8 cellular contexts compared by ENCODE assay signal in genomic region chr20:46683939-46684750, GRCh38. TPM values are rescaled to one million over a fixed set of nuclear protein-coding genes. Genes with fewer than 3 reads are reported as not detected.
A peak's percentile ranks its signal among the peaks of the same experiment; 100 is the strongest.
DNase-seq lines count a peak whose midpoint lies in the region; ATAC-seq, FAIRE-seq and TF ChIP-seq lines count a peak whose summit lies in the region.

No MANE protein-coding gene starts in this region.

- H3K9me1 ChIP-seq in K562 (ENCODE audit: control insufficient read depth, insufficient read depth, low read length) = peaks cover 4% of the 10 kb centered on the region

- in situ Hi-C loops in K562 (cut with MboI) (no loop called here), KBM-7 (cut with MboI; ENCODE audit: low pct_unique_long_range_greater_than_20kb, low sequenced_read_pairs) (loop anchor here (10.0 kb wide), 1 partner anchor 159 kb away; no protein-coding TSS in a partner anchor)

- peaks cover 44% of the 10 kb centered on the region for H3K36me3 ChIP-seq in K562 (ENCODE audit: control insufficient read depth, insufficient read depth, low read length)
- H3K36me3 ChIP-seq in testis (ENCODE audit: low read depth, missing control alignments) = no peaks in the 10 kb centered on the region

- peaks cover 89% of the 10 kb centered on the region for H3K79me2 ChIP-seq in K562 (ENCODE audit: control insufficient read depth, insufficient read depth, low read length)

- ATAC-seq in K562 (peak; percentile 92), GM18519 (IDR thresholded peaks at IDR 0.05; ENCODE audit: low FRiP score, unreplicated experiment) (no peak), GM21786 (IDR thresholded peaks at IDR 0.05; ENCODE audit: unreplicated experiment) (no peak)

- H3K4me1 ChIP-seq in K562 (replicated peaks in 1 of 2; ENCODE audit: control insufficient read depth in 2 of 2, insufficient read depth in 2 of 2, low read length in 2 of 2) (peaks cover 8 to 34% of the 10 kb centered on the region in 2 experiments), testis (peaks cover 27% of the 10 kb centered on the region)

- H4K20me1 ChIP-seq in K562 (replicated peaks; ENCODE audit: control insufficient read depth, insufficient read depth, low read length) = peaks cover 3% of the 10 kb centered on the region; the same call in 1 of the 2 replicates

- peak; percentile 73 to 92 (median 80) for DNase-seq in K562 (ENCODE audit: extremely low read depth in 1 of 4, low spot score in 3 of 4)
- DNase-seq in inferior parietal cortex (ENCODE audit: extremely low spot score) = peak; percentile 18
- DNase-seq in testis = peak; percentile 78
- no peak for DNase-seq in GM12892 (ENCODE audit: insufficient read length)
- DNase-seq in KBM-7 = no peak

- TF ChIP-seq RAD21 in Ishikawa (IDR thresholded peaks at IDR 0.05; ENCODE audit: low read depth) = no peak
- TF ChIP-seq RAD21 in K562 (CRISPR knock-in tag; conservative IDR thresholded peaks at IDR 0.05 in 1 of 2, IDR thresholded peaks at IDR 0.05 in 1 of 2) = no peak

- peak; percentile 90 for FAIRE-seq in K562 (lab: Jason Lieb, UNC)
- FAIRE-seq in GM12892 (lab: Jason Lieb, UNC) = no peak

- no peaks in the 10 kb centered on the region for H3K9me3 ChIP-seq in K562 (replicated peaks; ENCODE audit: control insufficient read depth, insufficient read depth, low read depth, low read length)
- no peaks in the 10 kb centered on the region for H3K9me3 ChIP-seq in testis

- H3K9ac ChIP-seq in K562 (ENCODE audit: insufficient read depth in 1 of 2, low read depth in 2 of 2, low read length in 2 of 2) = peak overlapping the region; percentile 74 to 92

- TF ChIP-seq CTCF in K562 (IDR thresholded peaks at IDR 0.05 in 2 of 3, conservative IDR thresholded peaks at IDR 0.05 in 1 of 3; ENCODE audit: insufficient read depth in 2 of 3, low read depth in 1 of 3, low read length in 3 of 3) = peak in 1 of 3 experiments; percentile 25; a peak in 2 of 6 replicates
- no peak for TF ChIP-seq CTCF in testis (IDR thresholded peaks at IDR 0.05)

- 0% methylated on average over 23 of the region's 23 CpGs for WGBS in K562 (ENCODE audit: insufficient coverage, low coverage, missing lambda C conversion rate)
- 14 to 23% methylated on average over 23 of the region's 23 CpGs for WGBS in testis, 2 donors

- H3K27me3 ChIP-seq in K562 (ENCODE audit: control insufficient read depth in 2 of 2, insufficient read depth in 2 of 2, low read length in 2 of 2) (no peaks in the 10 kb centered on the region), testis (no peaks in the 10 kb centered on the region)

- CTCF ChIA-PET in K562 (lab: Yijun Ruan, JAX; ENCODE audit: low intra/inter-chr PET ratio) = no interaction called here

- H3K27ac ChIP-seq in K562 (ENCODE audit: extremely low read depth, low read depth, low read length) = peak overlapping the region; percentile 80
- peak overlapping the region in 1 of 2 donors; percentile 31 for H3K27ac ChIP-seq in testis

- TF ChIP-seq EP300 in Ishikawa (IDR thresholded peaks at IDR 0.05; ENCODE audit: borderline replicate concordance) (no peak), K562 (IDR thresholded peaks at IDR 0.05; ENCODE audit: low read length) (0 out of 2 replicates have a peak, but pooled peaks have one; percentile 11)

- TF ChIP-seq POLR2A in K562 (conservative IDR thresholded peaks at IDR 0.05) (peak; percentile 89), testis (IDR thresholded peaks at IDR 0.05) (no peak), GM12892 (IDR thresholded peaks at IDR 0.05; ENCODE audit: low read depth, low read length) (no peak)

- H3K4me3 ChIP-seq in K562 (peak overlapping the region; percentile 44), testis (peak overlapping the region in 1 of 2 donors; percentile 5)

- POLR2A ChIA-PET in K562 (lab: Yijun Ruan, JAX) = interaction anchor here (0.7 to 1.7 kb wide), 6 partner anchors 9 to 110 kb away, joined by 3 to 9 read pairs (median 4); no protein-coding TSS in a partner anchor

- BruUV-seq in K562 (replicated peaks; lab: Mats Ljungman, UMichigan) = TSS peak; percentile 32

- intact Hi-C loops in K562 (cut with micrococcal nuclease) (loop anchor here (2.0 to 5.0 kb wide), 2 partner anchors 37 to 125 kb away; no protein-coding TSS in a partner anchor), testis (cut with DNase I; ENCODE audit: low total_unique reads) (no loop called here)

- peak overlapping the region; percentile 91 for H3K4me2 ChIP-seq in K562 (ENCODE audit: insufficient read depth, low read length)

- H2AFZ ChIP-seq in K562 (ENCODE audit: low read depth, low read length) = peak overlapping the region; percentile 74

TF ChIP-seq in Ishikawa, 13 proteins besides CTCF, POLR2A, EP300 and RAD21 (continues in another document):
- no peak for TF ChIP-seq TAF1 (IDR thresholded peaks at IDR 0.05; ENCODE audit: low read depth)

TF ChIP-seq in K562, 482 proteins besides CTCF, POLR2A, EP300 and RAD21 (continues in another document):
- TF ChIP-seq FOXA3 (CRISPR knock-in tag; conservative IDR thresholded peaks at IDR 0.05 in 1 of 2, IDR thresholded peaks at IDR 0.05 in 1 of 2) (0 out of 4 replicates have a peak, but pooled peaks of 1 of the 2 experiments have one; percentile 31), ZNF143 (CRISPR knock-in tag; IDR thresholded peaks at IDR 0.05) (peak; percentile 42; the same call in 1 of the 2 replicates), POLR2H (tag; IDR thresholded peaks at IDR 0.05; ENCODE audit: low read depth) (peak; percentile 96)

RNA-seq across cellular contexts. Expression of gene TP53RK, which starts 5.1 kb away (rescaled TPM):
- 8.1 and 13.3 TPM in 2 replicates for total RNA-seq in K562 (2011; cell fraction: chromatin; rRNA removed; ENCODE audit: low replicate concordance)
- 8.9 and 10.0 TPM in 2 replicates for total RNA-seq in K562 (2011; cell fraction: nucleolus; rRNA removed)
- 12.8 and 19.0 TPM in 2 replicates for total RNA-seq in K562 (2011; cell fraction: nucleoplasm; rRNA removed)
- total RNA-seq in K562 (2014; rRNA removed) (35.1 and 43.5 TPM in 2 replicates), K562 (2014; rRNA removed; fragmentation: Illumina TruSeq; extraction: Trizol) (17.2 and 18.4 TPM in 2 replicates), K562 (2015; rRNA removed; fragmentation: Illumina TruSeq; extraction: Trizol) (16.7 and 18.0 TPM in 2 replicates), K562 (2021) (12.9 and 16.4 TPM in 2 replicates), testis (10 to 100 TPM; 23.4 to 25.8 TPM)
- polyA plus RNA-seq in K562 (2011; rRNA removed) (14.4 and 18.3 TPM in 2 replicates), K562 (2014; fragmentation: Illumina TruSeq; extraction: Trizol) (10.7 and 13.2 TPM in 2 replicates), K562 (2014; fragmentation: Nextera tagmentation; extraction: Ambion mirVana) (1 to 10 TPM; 2.9 to 4.2 TPM), K562 (2014; rRNA removed) (18.5 and 24.8 TPM in 2 replicates), testis (ENCODE audit: insufficient read depth, low read depth, low replicate concordance) (20.9 TPM)
- 9.9 and 11.6 TPM in 2 replicates for polyA plus RNA-seq in K562 (2011; cell fraction: cytosol; rRNA removed)
- polyA plus RNA-seq in K562 (2011; cell fraction: nucleus; rRNA removed) = 5.7 and 7.0 TPM in 2 replicates
- 9.6 and 12.2 TPM in 2 replicates for polyA plus RNA-seq in K562 (2012)
- polyA minus RNA-seq in K562 (2011; rRNA and poly(A)+ RNA removed) = 9.8 and 12.9 TPM in 2 replicates
- 6.1 and 6.4 TPM in 2 replicates for polyA minus RNA-seq in K562 (2011; cell fraction: cytosol; rRNA and poly(A)+ RNA removed)
- 6.5 and 10.7 TPM in 2 replicates for polyA minus RNA-seq in K562 (2011; cell fraction: nucleus; rRNA and poly(A)+ RNA removed)
- polyA plus RNA-seq in GM12892 (2012; ENCODE audit: missing spikeins) = 13.5 TPM

RNA-seq across cellular contexts. Expression of gene SLC2A10, which starts 25.3 kb away (rescaled TPM):
- 0.21 TPM in 1 of 2 replicates, not detected in the other for total RNA-seq in K562 (2011; cell fraction: chromatin; rRNA removed; ENCODE audit: low replicate concordance)
- total RNA-seq in K562 (2011; cell fraction: nucleolus; rRNA removed) = 1.0 and 1.8 TPM in 2 replicates
- 1.7 and 1.9 TPM in 2 replicates for total RNA-seq in K562 (2011; cell fraction: nucleoplasm; rRNA removed)
- total RNA-seq in K562 (2014; rRNA removed) (0.86 and 1.8 TPM in 2 replicates), K562 (2014; rRNA removed; fragmentation: Illumina TruSeq; extraction: Trizol) (0.06 and 0.07 TPM in 2 replicates), K562 (2015; rRNA removed; fragmentation: Illumina TruSeq; extraction: Trizol) (0.22 and 0.57 TPM in 2 replicates), K562 (2021) (0.16 and 0.58 TPM in 2 replicates), testis (10 to 100 TPM; 12.0 to 12.2 TPM)
- polyA plus RNA-seq in K562 (2011; rRNA removed) (0.10 and 0.38 TPM in 2 replicates), K562 (2014; fragmentation: Illumina TruSeq; extraction: Trizol) (0.12 and 0.14 TPM in 2 replicates), K562 (2014; fragmentation: Nextera tagmentation; extraction: Ambion mirVana) (under 1 TPM; 0.01 to 0.08 TPM), K562 (2014; rRNA removed) (0.04 and 0.11 TPM in 2 replicates), testis (ENCODE audit: insufficient read depth, low read depth, low replicate concordance) (4.8 TPM)
- polyA plus RNA-seq in K562 (2011; cell fraction: cytosol; rRNA removed) = 0.22 and 0.33 TPM in 2 replicates
- 1.1 and 1.7 TPM in 2 replicates for polyA plus RNA-seq in K562 (2011; cell fraction: nucleus; rRNA removed)
- 0.64 and 2.1 TPM in 2 replicates for polyA plus RNA-seq in K562 (2012)
- polyA minus RNA-seq in K562 (2011; rRNA and poly(A)+ RNA removed) = 0.07 and 0.84 TPM in 2 replicates
- 0.82 TPM in 1 of 2 replicates, not detected in the other for polyA minus RNA-seq in K562 (2011; cell fraction: cytosol; rRNA and poly(A)+ RNA removed)
- polyA minus RNA-seq in K562 (2011; cell fraction: nucleus; rRNA and poly(A)+ RNA removed) = 1.4 TPM in 1 of 2 replicates, not detected in the other
- not detected for polyA plus RNA-seq in GM12892 (2012; ENCODE audit: missing spikeins)

RNA-seq across cellular contexts. Expression of gene SLC13A3, which starts 32.9 kb away (rescaled TPM):
- 16.8 and 17.8 TPM in 2 replicates for total RNA-seq in K562 (2011; cell fraction: chromatin; rRNA removed; ENCODE audit: low replicate concordance)
- 12.0 and 14.7 TPM in 2 replicates for total RNA-seq in K562 (2011; cell fraction: nucleolus; rRNA removed)
- total RNA-seq in K562 (2011; cell fraction: nucleoplasm; rRNA removed) = 20.2 and 32.4 TPM in 2 replicates
- total RNA-seq in K562 (2014; rRNA removed) (9.9 and 10.0 TPM in 2 replicates), K562 (2014; rRNA removed; fragmentation: Illumina TruSeq; extraction: Trizol) (8.5 and 8.8 TPM in 2 replicates), K562 (2015; rRNA removed; fragmentation: Illumina TruSeq; extraction: Trizol) (6.4 and 7.1 TPM in 2 replicates), K562 (2021) (14.9 and 16.4 TPM in 2 replicates), testis (1 to 10 TPM; 3.2 to 4.1 TPM)
- polyA plus RNA-seq in K562 (2011; rRNA removed) (8.5 and 11.2 TPM in 2 replicates), K562 (2014; fragmentation: Illumina TruSeq; extraction: Trizol) (15.0 and 15.7 TPM in 2 replicates), K562 (2014; fragmentation: Nextera tagmentation; extraction: Ambion mirVana) (1 to 10 TPM; 5.5 to 7.3 TPM), K562 (2014; rRNA removed) (7.9 and 9.1 TPM in 2 replicates), testis (ENCODE audit: insufficient read depth, low read depth, low replicate concordance) (9.1 TPM)
- polyA plus RNA-seq in K562 (2011; cell fraction: cytosol; rRNA removed) = 6.1 and 11.5 TPM in 2 replicates
- 12.4 and 12.9 TPM in 2 replicates for polyA plus RNA-seq in K562 (2011; cell fraction: nucleus; rRNA removed)
- polyA plus RNA-seq in K562 (2012) = 9.8 and 12.8 TPM in 2 replicates
- 9.0 and 11.4 TPM in 2 replicates for polyA minus RNA-seq in K562 (2011; rRNA and poly(A)+ RNA removed)
- polyA minus RNA-seq in K562 (2011; cell fraction: cytosol; rRNA and poly(A)+ RNA removed) = 6.6 and 8.1 TPM in 2 replicates
- polyA minus RNA-seq in K562 (2011; cell fraction: nucleus; rRNA and poly(A)+ RNA removed) = 6.6 and 14.7 TPM in 2 replicates
- polyA plus RNA-seq in GM12892 (2012; ENCODE audit: missing spikeins) = 0.15 TPM

Comparison
In these comparisons a context has a peak if more than half of its experiments do, and no peak if none do; other contexts are left out.
1. DNase-seq: peak in K562 (4 of 4), inferior parietal cortex (single experiment) and testis (single experiment); none in GM12892 (single experiment) and KBM-7 (single experiment).
2. RNA of gene SLC2A10, which starts 25.3 kb away (total RNA-seq): 12.0 to 12.2 TPM in testis; 0.06 to 1.9 TPM in K562; every median in the first group is over 4 times any median in the second.